Comparison of ENCODE assay signal across 8 cellular contexts in genomic region chr11:65111537-65112225, GRCh38. TPM values are rescaled to one million over a fixed set of nuclear protein-coding genes. Genes with fewer than 3 reads are reported as not detected.
DNase-seq lines count a peak whose midpoint lies in the region; ATAC-seq and TF ChIP-seq lines count a peak whose summit lies in the region.

Gene TM7SF2 (plus strand): TSS chr11:65111872. CDS start chr11:65112016, 144 bp downstream.

- H3K27me3 ChIP-seq in WERI-Rb-1 (ENCODE audit: insufficient read depth, low read depth, severe bottlenecking) (no peaks in the 10 kb centered on the region), skeletal muscle tissue (ENCODE audit: control insufficient read depth in 3 of 3, insufficient read depth in 3 of 3, low read length in 3 of 3) (no peaks in the 10 kb centered on the region)

- no peak for TF ChIP-seq CTCF in WERI-Rb-1 (IDR thresholded peaks at IDR 0.05; ENCODE audit: low read depth, low read length)

- peak within 1 kb of the TSS; percentile 72 to 86 (median 73) for H3K9ac ChIP-seq in skeletal muscle tissue (ENCODE audit: low read depth in 1 of 3, low read length in 3 of 3)

- no peaks in the 10 kb centered on the region for H3K9me3 ChIP-seq in WERI-Rb-1 (ENCODE audit: severe bottlenecking)
- H3K9me3 ChIP-seq in iPS-18c (ENCODE audit: control insufficient read depth, insufficient read depth, low read length), result peaks cover 5% of the 10 kb centered on the region
- H3K9me3 ChIP-seq in skeletal muscle tissue (ENCODE audit: control insufficient read depth in 3 of 3, low read length in 3 of 3), result no peaks in the 10 kb centered on the region

- peak; percentile 97 for DNase-seq in NCI-H2196 (lab: John Stamatoyannopoulos, UW; ENCODE audit: unreplicated experiment)
- peak; percentile 96 for DNase-seq in WERI-Rb-1
- DNase-seq in T47D (ENCODE audit: low read depth in 1 of 2, low spot score in 1 of 2), result peak; percentile 99
- no peak for DNase-seq in A172 (ENCODE audit: low spot score)

- ATAC-seq in GM18502 (IDR thresholded peaks at IDR 0.05; ENCODE audit: poor library complexity, unreplicated experiment), result peak; percentile 61
- ATAC-seq in HG03045 (IDR thresholded peaks at IDR 0.05; ENCODE audit: unreplicated experiment), result peak; percentile 56

- peak within 1 kb of the TSS; percentile 65 for H3K4me3 ChIP-seq in WERI-Rb-1 (ENCODE audit: low read depth, low read length)
- H3K4me3 ChIP-seq in iPS-18c (ENCODE audit: insufficient read depth, low read depth, low read length), result peak within 1 kb of the TSS; percentile 83
- H3K4me3 ChIP-seq in skeletal muscle tissue (ENCODE audit: low read length in 3 of 3), result peak within 1 kb of the TSS; percentile 69 to 76 (median 72)

- H3K4me1 ChIP-seq in skeletal muscle tissue (ENCODE audit: control insufficient read depth in 3 of 3, insufficient read depth in 3 of 3, low read length in 3 of 3), result peaks cover 33 to 58% (median 51%) of the 10 kb centered on the region in 3 donors

- in situ Hi-C loops in T47D (cut with HindIII; ENCODE audit: low pct_unique_long_range_greater_than_20kb, low sequenced_read_pairs), result no loop called here

- peak within 1 kb of the TSS; percentile 78 for H3K27ac ChIP-seq in WERI-Rb-1
- peak within 1 kb of the TSS; percentile 62 for H3K27ac ChIP-seq in skeletal muscle tissue (ENCODE audit: low read depth, low read length)

- peaks cover 18% of the 10 kb centered on the region for H3K36me3 ChIP-seq in WERI-Rb-1
- peaks cover 26 to 32% (median 28%) of the 10 kb centered on the region in 3 donors for H3K36me3 ChIP-seq in skeletal muscle tissue (ENCODE audit: control insufficient read depth in 3 of 3, insufficient read depth in 3 of 3, low read length in 3 of 3)

RNA-seq across cellular contexts. Expression of gene TM7SF2, which starts in this region (rescaled TPM):
- 8.4 TPM for total RNA-seq in skeletal muscle tissue
- total RNA-seq in A172 (2014; rRNA removed; shearing (Covaris generic)), result 1.9 and 8.5 TPM in 2 replicates
